17 cellular contexts compared by ENCODE assay signal in the genomic region with DNA sequence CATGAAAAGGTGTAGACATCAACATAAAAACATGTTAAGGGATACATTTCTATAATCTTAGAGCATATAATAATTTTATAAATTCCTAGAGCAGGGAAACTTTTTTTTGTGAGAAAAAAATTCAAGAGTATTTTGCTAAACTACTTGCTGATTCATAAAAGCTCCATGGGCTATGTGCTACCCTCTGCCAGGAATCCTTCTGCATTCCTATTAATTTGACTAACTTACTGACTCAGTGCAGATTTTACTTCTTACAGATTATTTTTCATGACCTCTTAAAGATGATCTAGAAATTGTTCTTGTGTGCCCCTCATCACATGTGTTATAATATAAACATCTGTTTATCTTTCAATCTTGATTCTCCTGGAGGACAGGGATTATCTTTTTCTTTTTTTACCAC. TPM values are rescaled to one million over a fixed set of nuclear protein-coding genes. Genes with fewer than 3 reads are reported as not detected.
DNase-seq lines count a peak whose midpoint lies in the region; ATAC-seq, FAIRE-seq and TF ChIP-seq lines count a peak whose summit lies in the region.
"Had no signal": no experiment of that assay in that cellular context is flagged by ENCODE, and none has a peak within 500 bp of the region (broad histone marks: within the 10 kb centered on the region; RNA-seq: fewer than 3 reads in every experiment).

No MANE protein-coding gene starts in this region.

- H3K27me3 ChIP-seq in bronchial epithelial cell (ENCODE audit: control insufficient read depth, insufficient read depth, low read length), result no peaks in the 10 kb centered on the region
- H3K27me3 ChIP-seq: gastrocnemius medialis had no signal

- no peak overlapping the region for H3K4me3 ChIP-seq in bronchial epithelial cell (ENCODE audit: low read depth, low read length)
- H3K4me3 ChIP-seq: gastrocnemius medialis, psoas muscle had no signal

- ATAC-seq in GM19467 (IDR thresholded peaks at IDR 0.05; ENCODE audit: unreplicated experiment), result no peak
- ATAC-seq in GM18858 (IDR thresholded peaks at IDR 0.05; ENCODE audit: unreplicated experiment), result no peak
- no peak for ATAC-seq in GM19328 (IDR thresholded peaks at IDR 0.05; ENCODE audit: unreplicated experiment)
- ATAC-seq: activated CD8-positive, alpha-beta T cell treated with anti-CD3 and anti-CD28 coated beads, Interleukin-2, amount 10 ng/mL, durations not matched to agents 7 days and 5 days; gastrocnemius medialis; psoas muscle had no signal

- no peaks in the 10 kb centered on the region for H3K36me3 ChIP-seq in bronchial epithelial cell (ENCODE audit: control insufficient read depth, insufficient read depth, low read length)
- H3K36me3 ChIP-seq: gastrocnemius medialis had no signal

- no peak for FAIRE-seq in bronchial epithelial cell (lab: Jason Lieb, UNC)

- TF ChIP-seq CTCF in bronchial epithelial cell (IDR thresholded peaks at IDR 0.05; ENCODE audit: insufficient read depth, low read length, severe bottlenecking), result no peak

- peak; percentile 73 for DNase-seq in AG20443 (ENCODE audit: low spot score)
- DNase-seq in LHCN-M2 (ENCODE audit: low read depth), result peak; percentile 49
- peak; percentile 23 for DNase-seq in bronchial epithelial cell (ENCODE audit: low read depth)
- DNase-seq in kidney tubule cell (ENCODE audit: low spot score), result peak; percentile 35
- no peak for DNase-seq in Ammon's horn (ENCODE audit: low spot score)
- DNase-seq: activated CD8-positive, alpha-beta T cell treated with anti-CD3 and anti-CD28 coated beads, Interleukin-2, amount 10 ng/mL, durations not matched to agents 7 days and 5 days; activated naive CD4-positive, alpha-beta T cell treated with anti-CD3 and anti-CD28 coated beads, Interleukin-2, amount 10 ng/mL, durations not matched to agents 7 days and 5 days; CD8-positive, alpha-beta memory T cell; cortex of kidney; gastrocnemius medialis; NCI-H524 treated with DMSO at 0.1 percent for 48 hours; psoas muscle; stimulated activated CD4-positive, alpha-beta T cell treated with anti-CD3 and anti-CD28 coated beads, Interleukin-1b, Interleukin-23, amount 100 ng/mL, for 48 hours had no signal

RNA-seq across cellular contexts. Expression of gene VTA1, which starts 5.7 kb away (rescaled TPM):
- 72.8 and 82.8 TPM in 2 replicates for total RNA-seq in LHCN-M2 (2014; rRNA removed)
- polyA plus RNA-seq in LHCN-M2 (2012), result 32.0 TPM
- total RNA-seq in bronchial epithelial cell, result 37.1 and 44.8 TPM in 2 replicates

RNA-seq across cellular contexts. Expression of gene NMBR, which starts 5.8 kb away (rescaled TPM):
- total RNA-seq in LHCN-M2 (2014; rRNA removed) (not detected in 2 replicates), bronchial epithelial cell (not detected in 2 replicates)
- 0.04 TPM for polyA plus RNA-seq in LHCN-M2 (2012)
- total RNA-seq: activated CD8-positive, alpha-beta T cell treated with anti-CD3 and anti-CD28 coated beads, Interleukin-2, amount 10 ng/mL, durations not matched to agents 7 days and 5 days; CD8-positive, alpha-beta memory T cell; kidney epithelial cell; psoas muscle had no signal
- polyA plus RNA-seq: CD8-positive, alpha-beta memory T cell; psoas muscle had no signal

RNA-seq across cellular contexts. Expression of gene GJE1, which starts 20.0 kb away (rescaled TPM):
- not detected in 2 replicates for total RNA-seq in LHCN-M2 (2014; rRNA removed)
- polyA plus RNA-seq in LHCN-M2 (2012), result not detected
- total RNA-seq in bronchial epithelial cell, result not detected in 2 replicates
- total RNA-seq: activated CD8-positive, alpha-beta T cell treated with anti-CD3 and anti-CD28 coated beads, Interleukin-2, amount 10 ng/mL, durations not matched to agents 7 days and 5 days; CD8-positive, alpha-beta memory T cell; gastrocnemius medialis; kidney epithelial cell; psoas muscle had no signal
- polyA plus RNA-seq: CD8-positive, alpha-beta memory T cell; psoas muscle had no signal
